ENCODE assay signal across 1 cellular context in genomic region chr6:30483677-30484279, GRCh38.
A peak's percentile ranks its signal among the peaks of the same experiment; 100 is the strongest.
TF ChIP-seq lines count a peak whose summit lies in the region.

No MANE protein-coding gene starts in this region.

TF ChIP-seq in K562, 482 proteins besides CTCF, POLR2A, EP300 and RAD21 (continued from another document):
- TF ChIP-seq, protein P1, sequence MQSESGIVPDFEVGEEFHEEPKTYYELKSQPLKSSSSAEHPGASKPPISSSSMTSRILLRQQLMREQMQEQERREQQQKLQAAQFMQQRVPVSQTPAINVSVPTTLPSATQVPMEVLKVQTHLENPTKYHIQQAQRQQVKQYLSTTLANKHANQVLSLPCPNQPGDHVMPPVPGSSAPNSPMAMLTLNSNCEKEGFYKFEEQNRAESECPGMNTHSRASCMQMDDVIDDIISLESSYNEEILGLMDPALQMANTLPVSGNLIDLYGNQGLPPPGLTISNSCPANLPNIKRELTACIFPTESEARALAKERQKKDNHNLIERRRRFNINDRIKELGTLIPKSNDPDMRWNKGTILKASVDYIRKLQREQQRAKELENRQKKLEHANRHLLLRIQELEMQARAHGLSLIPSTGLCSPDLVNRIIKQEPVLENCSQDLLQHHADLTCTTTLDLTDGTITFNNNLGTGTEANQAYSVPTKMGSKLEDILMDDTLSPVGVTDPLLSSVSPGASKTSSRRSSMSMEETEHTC (IDR thresholded peaks at IDR 0.05), result no peak
- TF ChIP-seq JUND (IDR thresholded peaks at IDR 0.05; ENCODE audit: borderline replicate concordance, low read depth, low read length) (peak; percentile 25; the same call in 1 of the 2 replicates), JUND (tag; IDR thresholded peaks at IDR 0.05; ENCODE audit: borderline replicate concordance, low read depth, low read length) (no peak), FOXK2 (conservative IDR thresholded peaks at IDR 0.05 in 1 of 2, IDR thresholded peaks at IDR 0.05 in 1 of 2; ENCODE audit: low read depth in 2 of 2) (0 out of 4 replicates have a peak, but pooled peaks of 1 of the 2 experiments have one; percentile 15), ARID2 (IDR thresholded peaks at IDR 0.05) (0 out of 2 replicates have a peak, but pooled peaks have one; percentile 40), PKNOX1 (IDR thresholded peaks at IDR 0.05) (peak; percentile 47), ETV5 (CRISPR knock-in tag; IDR thresholded peaks at IDR 0.05; ENCODE audit: low read depth) (no peak), RCOR1 (IDR thresholded peaks at IDR 0.05; ENCODE audit: borderline replicate concordance in 1 of 2, low read depth in 2 of 2, low read length in 2 of 2) (0 out of 4 replicates have a peak, but pooled peaks of 1 of the 2 experiments have one; percentile 13), ZBTB33 (CRISPR knock-in tag; IDR thresholded peaks at IDR 0.05) (no peak), MTA3 (IDR thresholded peaks at IDR 0.05; ENCODE audit: borderline replicate concordance) (0 out of 2 replicates have a peak, but pooled peaks have one; percentile 18), SMC3 (conservative IDR thresholded peaks at IDR 0.05; ENCODE audit: insufficient read depth, low read depth, low read length) (peak; percentile 41; the same call in 1 of the 2 replicates), PHF21A (IDR thresholded peaks at IDR 0.05; ENCODE audit: borderline replicate concordance, low read depth) (no peak), KLF16 (IDR thresholded peaks at IDR 0.05) (peak; percentile 16; the same call in 1 of the 2 replicates), MYC (IDR thresholded peaks at IDR 0.05; ENCODE audit: low read depth, low read length) (0 out of 2 replicates have a peak, but pooled peaks have one; percentile 17), MYC (CRISPR knock-in tag; IDR thresholded peaks at IDR 0.05; ENCODE audit: borderline replicate concordance, low read depth) (no peak), ZNF280A (IDR thresholded peaks at IDR 0.05; ENCODE audit: low read depth, partially characterized antibody) (no peak)
- TF ChIP-seq, protein P2, sequence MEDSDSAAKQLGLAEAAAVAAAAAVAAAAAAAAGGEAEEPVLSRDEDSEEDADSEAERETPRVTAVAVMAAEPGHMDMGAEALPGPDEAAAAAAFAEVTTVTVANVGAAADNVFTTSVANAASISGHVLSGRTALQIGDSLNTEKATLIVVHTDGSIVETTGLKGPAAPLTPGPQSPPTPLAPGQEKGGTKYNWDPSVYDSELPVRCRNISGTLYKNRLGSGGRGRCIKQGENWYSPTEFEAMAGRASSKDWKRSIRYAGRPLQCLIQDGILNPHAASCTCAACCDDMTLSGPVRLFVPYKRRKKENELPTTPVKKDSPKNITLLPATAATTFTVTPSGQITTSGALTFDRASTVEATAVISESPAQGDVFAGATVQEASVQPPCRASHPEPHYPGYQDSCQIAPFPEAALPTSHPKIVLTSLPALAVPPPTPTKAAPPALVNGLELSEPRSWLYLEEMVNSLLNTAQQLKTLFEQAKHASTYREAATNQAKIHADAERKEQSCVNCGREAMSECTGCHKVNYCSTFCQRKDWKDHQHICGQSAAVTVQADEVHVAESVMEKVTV (CRISPR knock-in tag; IDR thresholded peaks at IDR 0.05), result peak; percentile 79; the same call in 1 of the 2 replicates
